8 cellular contexts compared by ENCODE assay signal in genomic region chr9:97038909-97039781, GRCh38. TPM values are rescaled to one million over a fixed set of nuclear protein-coding genes. Genes with fewer than 3 reads are reported as not detected.
DNase-seq lines count a peak whose midpoint lies in the region; ATAC-seq, FAIRE-seq and TF ChIP-seq lines count a peak whose summit lies in the region.

TSS of gene CTSV (minus strand) at chr9:97039142. CDS start at chr9:97038043, 1,099 bp downstream.

- peaks cover 4% of the 10 kb centered on the region for H3K9me3 Mint-ChIP-seq in activated naive CD8-positive, alpha-beta T cell treated with anti-CD3 and anti-CD28 coated beads, Interleukin-2, amount 10 ng/mL, durations not matched to agents 7 days and 5 days
- H3K9me3 Mint-ChIP-seq in type B pancreatic cell, result no peaks in the 10 kb centered on the region

- intact Hi-C loops in heart left ventricle (cut with DNase I), result no loop called here
- intact Hi-C loops in posterior cingulate gyrus (cut with DNase I), result no loop called here

- peak; percentile 99 for ATAC-seq in activated naive CD8-positive, alpha-beta T cell treated with anti-CD3 and anti-CD28 coated beads, Interleukin-2, amount 10 ng/mL, durations not matched to agents 7 days and 5 days (ENCODE audit: low read depth)
- ATAC-seq in heart left ventricle, result peak; percentile 95 to 100 (median 100)

- H3K4me1 Mint-ChIP-seq in activated naive CD8-positive, alpha-beta T cell treated with anti-CD3 and anti-CD28 coated beads, Interleukin-2, amount 10 ng/mL, durations not matched to agents 7 days and 5 days, result peaks cover 2% of the 10 kb centered on the region
- H3K4me1 Mint-ChIP-seq in type B pancreatic cell (ENCODE audit: unreplicated experiment), result peaks cover 12% of the 10 kb centered on the region

- POLR2A ChIA-PET in activated naive CD8-positive, alpha-beta T cell treated with anti-CD3 and anti-CD28 coated beads, Interleukin-2, amount 10 ng/mL, durations not matched to agents 7 days and 5 days (lab: Charles Lee), result no interaction called here

- TF ChIP-seq POLR2A in NB4 (IDR thresholded peaks at IDR 0.05; ENCODE audit: extremely low read depth, insufficient read length) (peak; percentile 17), heart left ventricle (IDR thresholded peaks at IDR 0.05) (peak in 1 of 2 donors; percentile 26)

- FAIRE-seq in G401.6 (lab: Jason Lieb, UNC), result peak; percentile 95

- H3K27me3 Mint-ChIP-seq in activated naive CD8-positive, alpha-beta T cell treated with anti-CD3 and anti-CD28 coated beads, Interleukin-2, amount 10 ng/mL, durations not matched to agents 7 days and 5 days, result peaks cover 60% of the 10 kb centered on the region
- peaks cover 35% of the 10 kb centered on the region for H3K27me3 Mint-ChIP-seq in type B pancreatic cell

- peaks cover 0 to 33% (median 7%) of the 10 kb centered on the region in 9 donors for H3K27me3 ChIP-seq in heart left ventricle

- H3K9me3 ChIP-seq in heart left ventricle, result peaks cover 0 to 6% (median 0%) of the 10 kb centered on the region in 12 donors

- DNase-seq in HFF-Myc (ENCODE audit: extremely low read depth, low read depth) (peak; percentile 31), NB4 (ENCODE audit: low read depth) (peak; percentile 89), SKM-1 treated with dmso at 0.1 percent for 144 hours (lab: John Stamatoyannopoulos, UW; ENCODE audit: unreplicated experiment) (peak; percentile 49), heart left ventricle (peak; percentile 80 to 89 (median 86)), posterior cingulate gyrus (peak; percentile 54 to 96 (median 74)), type B pancreatic cell (ENCODE audit: extremely low spot score, unreplicated experiment) (peak; percentile 91)
- DNase-seq in activated naive CD8-positive, alpha-beta T cell treated with anti-CD3 and anti-CD28 coated beads, Interleukin-2, amount 10 ng/mL, durations not matched to agents 7 days and 5 days, result peak; percentile 87

- peak within 1 kb of the TSS; percentile 87 for H3K4me3 Mint-ChIP-seq in activated naive CD8-positive, alpha-beta T cell treated with anti-CD3 and anti-CD28 coated beads, Interleukin-2, amount 10 ng/mL, durations not matched to agents 7 days and 5 days
- H3K4me3 Mint-ChIP-seq in type B pancreatic cell, result peak within 1 kb of the TSS; percentile 95

- peaks cover 2% of the 10 kb centered on the region for H3K36me3 Mint-ChIP-seq in activated naive CD8-positive, alpha-beta T cell treated with anti-CD3 and anti-CD28 coated beads, Interleukin-2, amount 10 ng/mL, durations not matched to agents 7 days and 5 days
- H3K36me3 Mint-ChIP-seq in type B pancreatic cell, result no peaks in the 10 kb centered on the region

- WGBS in heart left ventricle, 4 donors, result 1 to 3% (median 1%) methylated on average over 30 to 60 of the region's 60 CpGs

- TF ChIP-seq CTCF in HFF-Myc (IDR thresholded peaks at IDR 0.05; ENCODE audit: low read depth, low read length, missing control alignments), result no peak
- no peak for TF ChIP-seq CTCF in NB4 (IDR thresholded peaks at IDR 0.05; ENCODE audit: low read depth, low read length)
- no peak for TF ChIP-seq CTCF in heart left ventricle (IDR thresholded peaks at IDR 0.05)
- TF ChIP-seq CTCF in type B pancreatic cell (conservative IDR thresholded peaks at IDR 0.05), result no peak

- H3K4me3 ChIP-seq in HFF-Myc (replicated peaks; ENCODE audit: low read depth, low read length) (peak within 1 kb of the TSS; percentile 45), NB4 (ENCODE audit: low read depth, low read length) (peak within 1 kb of the TSS; percentile 32), heart left ventricle (peak within 1 kb of the TSS; percentile 18 to 64 (median 56))

- no peak within 1 kb of the TSS for H3K27ac Mint-ChIP-seq in activated naive CD8-positive, alpha-beta T cell treated with anti-CD3 and anti-CD28 coated beads, Interleukin-2, amount 10 ng/mL, durations not matched to agents 7 days and 5 days
- H3K27ac Mint-ChIP-seq in type B pancreatic cell, result peak within 1 kb of the TSS; percentile 91

- H3K36me3 ChIP-seq in heart left ventricle, result no peaks in the 10 kb centered on the region

- peaks cover 0 to 14% (median 2%) of the 10 kb centered on the region in 12 donors for H3K4me1 ChIP-seq in heart left ventricle

- no peak within 1 kb of the TSS for H3K27ac ChIP-seq in heart left ventricle

RNA-seq across cellular contexts. Expression of gene CTSV, which starts in this region (rescaled TPM):
- under 1 TPM; 0.33 to 0.45 TPM for total RNA-seq in activated naive CD8-positive, alpha-beta T cell treated with anti-CD3 and anti-CD28 coated beads, Interleukin-2, amount 10 ng/mL, durations not matched to agents 7 days and 5 days
- total RNA-seq in heart left ventricle (under 1 TPM in 3 of 9 donors, not detected in 6; 0.43 to 0.91 (median 0.46) TPM), type B pancreatic cell (ENCODE audit: low replicate concordance) (6.7 and 11.3 TPM in 2 replicates)
- polyA plus RNA-seq in heart left ventricle, result under 1 TPM in 1 of 2 donors, not detected in 1; 0.22 TPM

Comparison
In these comparisons a context has a peak if more than half of its experiments do, and no peak if none do; other contexts are left out.
1. Peak in DNase-seq and ATAC-seq in activated naive CD8-positive, alpha-beta T cell treated with anti-CD3 and anti-CD28 coated beads, Interleukin-2, amount 10 ng/mL, durations not matched to agents 7 days and 5 days; RNA of the gene not detected or under 1 TPM.
2. Peak in DNase-seq, ATAC-seq and H3K4me3 ChIP-seq in heart left ventricle; RNA of the gene not detected or under 1 TPM.
3. DNase-seq: peak in every context shown above with its lines; median percentile 91 in type B pancreatic cell; 89 in NB4; 87 in activated naive CD8-positive, alpha-beta T cell treated with anti-CD3 and anti-CD28 coated beads, Interleukin-2, amount 10 ng/mL, durations not matched to agents 7 days and 5 days; 86 in heart left ventricle; 74 in posterior cingulate gyrus; 49 in SKM-1 treated with dmso at 0.1 percent for 144 hours; 31 in HFF-Myc.